18 cellular contexts compared by ENCODE assay signal in genomic region chr12:49633703-49634311, GRCh38. TPM values are rescaled to one million over a fixed set of nuclear protein-coding genes. Genes with fewer than 3 reads are reported as not detected.
DNase-seq lines count a peak whose midpoint lies in the region; ATAC-seq and TF ChIP-seq lines count a peak whose summit lies in the region.
"Had no signal": no experiment of that assay in that cellular context is flagged by ENCODE, and none has a peak within 500 bp of the region (broad histone marks: within the 10 kb centered on the region; RNA-seq: fewer than 3 reads in every experiment).

No MANE protein-coding gene starts in this region.

- peaks cover 10% of the 10 kb centered on the region for H4K20me1 ChIP-seq in osteoblast (ENCODE audit: insufficient read depth, low read length)

- H3K9me3 ChIP-seq in osteoblast (ENCODE audit: low read depth, low read length), result no peaks in the 10 kb centered on the region
- H3K9me3 ChIP-seq: A549, Peyer's patch had no signal

- ATAC-seq in GM21360 (IDR thresholded peaks at IDR 0.05; ENCODE audit: unreplicated experiment) (no peak), HG03457 (IDR thresholded peaks at IDR 0.05; ENCODE audit: unreplicated experiment) (no peak)
- ATAC-seq: A549, HCT116 had no signal

- H3K36me3 Mint-ChIP-seq in chondrocyte (ENCODE audit: low read depth), result peaks cover 2% of the 10 kb centered on the region

- POLR2A ChIA-PET in RWPE1 (lab: Yijun Ruan, JAX; ENCODE audit: low non-redundant PET), result no interaction called here

- H3K27me3 Mint-ChIP-seq in chondrocyte (ENCODE audit: low read depth), result no peaks in the 10 kb centered on the region
- H3K27me3 Mint-ChIP-seq: IgD-negative memory B cell had no signal

- H3K36me3 ChIP-seq in osteoblast (ENCODE audit: insufficient read depth, low read length), result peaks cover 5% of the 10 kb centered on the region
- H3K36me3 ChIP-seq: Peyer's patch had no signal

- no peaks in the 10 kb centered on the region for H3K27me3 ChIP-seq in osteoblast (ENCODE audit: insufficient read depth, low read length)
- H3K27me3 ChIP-seq: Peyer's patch had no signal

- H3K4me2 ChIP-seq in osteoblast (ENCODE audit: insufficient read depth, low read length), result no peak overlapping the region
- H3K4me2 ChIP-seq: A549 had no signal

- H3K4me1 ChIP-seq in osteoblast (ENCODE audit: insufficient read depth, low read length), result no peaks in the 10 kb centered on the region
- H3K4me1 ChIP-seq: A549 had no signal

- no peak overlapping the region for H3K4me3 ChIP-seq in osteoblast (ENCODE audit: insufficient read depth, low read length)
- H3K4me3 ChIP-seq: A549, Peyer's patch had no signal

- no peaks in the 10 kb centered on the region for H3K9me3 Mint-ChIP-seq in chondrocyte (ENCODE audit: low read depth)
- H3K9me3 Mint-ChIP-seq: IgD-negative memory B cell had no signal

- peaks cover 20% of the 10 kb centered on the region for H3K4me1 Mint-ChIP-seq in chondrocyte (ENCODE audit: low read depth)

- CTCF ChIA-PET in RWPE1 (lab: Yijun Ruan, JAX), result interaction anchor here (0.6 kb wide), 1 partner anchor 26 kb away, joined by 7 read pairs; no protein-coding TSS in a partner anchor

- no peak overlapping the region for H2AFZ ChIP-seq in osteoblast (ENCODE audit: low read length)

- peak overlapping the region; percentile 17 for H3K27ac Mint-ChIP-seq in chondrocyte (ENCODE audit: unreplicated experiment)
- H3K27ac Mint-ChIP-seq: IgD-negative memory B cell had no signal

- H3K27ac ChIP-seq in RWPE1 (peak overlapping the region; percentile 15; the same call in 1 of the 2 replicates), osteoblast (ENCODE audit: low read depth, low read length) (no peak overlapping the region)
- H3K27ac ChIP-seq: A549, C4-2B, Peyer's patch had no signal

- H3K4me3 Mint-ChIP-seq in chondrocyte (ENCODE audit: unreplicated experiment), result no peak overlapping the region
- H3K4me3 Mint-ChIP-seq: IgD-negative memory B cell had no signal

- H3K79me2 ChIP-seq in osteoblast (ENCODE audit: insufficient read depth, low read length), result no peaks in the 10 kb centered on the region

- no peak for TF ChIP-seq CTCF in RWPE1 (conservative IDR thresholded peaks at IDR 0.05; ENCODE audit: low read depth)
- no peak for TF ChIP-seq CTCF in chondrocyte (IDR thresholded peaks at IDR 0.05)
- no peak for TF ChIP-seq CTCF in osteoblast (IDR thresholded peaks at IDR 0.05; ENCODE audit: extremely low read depth, low read depth, low read length)

- DNase-seq in activated effector memory CD4-positive, alpha-beta T cell treated with anti-CD3 and anti-CD28 coated beads, Interleukin-2, amount 50 U/mL, for 16 hours, result peak; percentile 52
- no peak for DNase-seq in activated effector memory CD4-positive, alpha-beta T cell treated with Interleukin-2 at 50 U/mL for 16 hours
- DNase-seq in RWPE1 (ENCODE audit: low spot score), result no peak
- no peak for DNase-seq in chondrocyte (ENCODE audit: low spot score)
- peak; percentile 79 for DNase-seq in osteoblast (ENCODE audit: insufficient read length, low spot score, missing footprints)
- no peak for DNase-seq in EL
- DNase-seq: MV-4-11, NCI-H1436, NCI-H2029 treated with DMSO at 0.1 percent for 48 hours, NCI-H524 had no signal

RNA-seq across cellular contexts. Expression of gene PRPF40B, which starts 10.4 kb away (rescaled TPM):
- total RNA-seq in chondrocyte (12.5 to 23.9 TPM (median 15.1 TPM) in 3 replicates), osteoblast (11.6 and 12.4 TPM in 2 replicates)

RNA-seq across cellular contexts. Expression of gene FAM186B, which starts 28.4 kb away (rescaled TPM):
- total RNA-seq in chondrocyte (0.27 to 0.51 TPM (median 0.46 TPM) in 3 replicates), osteoblast (0.59 and 0.72 TPM in 2 replicates)
- total RNA-seq: G401 had no signal

Comparison
In these comparisons a context has a peak if more than half of its experiments do, and no peak if none do; other contexts are left out.
1. DNase-seq: peak in activated effector memory CD4-positive, alpha-beta T cell treated with anti-CD3 and anti-CD28 coated beads, Interleukin-2, amount 50 U/mL, for 16 hours (single experiment) and osteoblast (single experiment); none in activated effector memory CD4-positive, alpha-beta T cell treated with Interleukin-2 at 50 U/mL for 16 hours (single experiment), RWPE1 (single experiment), chondrocyte (single experiment) and EL (single experiment).